In genomic region chr17:282000-282911, GRCh38 we compare ENCODE assay signal across 1 cellular context.
TF ChIP-seq lines count a peak whose summit lies in the region.

No MANE protein-coding gene starts in this region.

TF ChIP-seq in HepG2, 621 proteins besides CTCF, POLR2A, EP300 and RAD21 (continued from another document and continues in another):
- TF ChIP-seq SRSF4 (IDR thresholded peaks at IDR 0.05; ENCODE audit: low read depth, low read length, poor library complexity, severe bottlenecking) (no peak), RARA (CRISPR knock-in tag; IDR thresholded peaks at IDR 0.05) (no peak), SNAPC2 (CRISPR knock-in tag; IDR thresholded peaks at IDR 0.05) (no peak), DZIP1 (CRISPR knock-in tag; IDR thresholded peaks at IDR 0.05) (no peak), ZNF180 (CRISPR knock-in tag; IDR thresholded peaks at IDR 0.05; ENCODE audit: borderline replicate concordance, low read depth) (no peak), ZNF10 (CRISPR knock-in tag; IDR thresholded peaks at IDR 0.05; ENCODE audit: borderline replicate concordance, low read depth) (no peak), ZNF556 (CRISPR knock-in tag; IDR thresholded peaks at IDR 0.05; ENCODE audit: borderline replicate concordance) (no peak), ATF1 (CRISPR knock-in tag; IDR thresholded peaks at IDR 0.05) (no peak), SPEN (CRISPR knock-in tag; IDR thresholded peaks at IDR 0.05; ENCODE audit: low read depth) (no peak; the same call in 1 of the 2 replicates), PRDM10 (CRISPR knock-in tag; IDR thresholded peaks at IDR 0.05; ENCODE audit: low read depth) (peak; percentile 74; the same call in 1 of the 2 replicates), ZNF574 (CRISPR knock-in tag; IDR thresholded peaks at IDR 0.05) (peak; percentile 43; the same call in 1 of the 2 replicates), ZNF282 (IDR thresholded peaks at IDR 0.05; ENCODE audit: partially characterized antibody) (no peak), TERF1 (CRISPR knock-in tag; IDR thresholded peaks at IDR 0.05) (no peak), AKAP8 (CRISPR knock-in tag; IDR thresholded peaks at IDR 0.05) (no peak), PAF1 (CRISPR knock-in tag; IDR thresholded peaks at IDR 0.05) (no peak), BRCA1 (CRISPR knock-in tag; IDR thresholded peaks at IDR 0.05) (no peak), ZNF563 (CRISPR knock-in tag; IDR thresholded peaks at IDR 0.05) (no peak), TFDP1 (CRISPR knock-in tag; IDR thresholded peaks at IDR 0.05; ENCODE audit: borderline replicate concordance) (no peak), MTA1 (CRISPR knock-in tag; IDR thresholded peaks at IDR 0.05; ENCODE audit: borderline replicate concordance) (no peak), DMAP1 (CRISPR knock-in tag; IDR thresholded peaks at IDR 0.05) (0 out of 2 replicates have a peak, but pooled peaks have one; percentile 20), MAFF (IDR thresholded peaks at IDR 0.05; ENCODE audit: low read depth, low read length) (no peak), ZNF550 (CRISPR knock-in tag; IDR thresholded peaks at IDR 0.05; ENCODE audit: borderline replicate concordance) (no peak), HOXA3 (CRISPR knock-in tag; IDR thresholded peaks at IDR 0.05) (peak; percentile 74; the same call in 1 of the 2 replicates), E2F1 (CRISPR knock-in tag; IDR thresholded peaks at IDR 0.05) (no peak), ZNF446 (CRISPR knock-in tag; IDR thresholded peaks at IDR 0.05) (no peak), POLR2G (IDR thresholded peaks at IDR 0.05; ENCODE audit: low read depth, low read length) (no peak), ZFY (CRISPR knock-in tag; IDR thresholded peaks at IDR 0.05) (peak; percentile 72), ZNF878 (CRISPR knock-in tag; IDR thresholded peaks at IDR 0.05) (no peak), ZNF329 (CRISPR knock-in tag; IDR thresholded peaks at IDR 0.05; ENCODE audit: low read depth) (no peak), CBX5 (CRISPR knock-in tag; IDR thresholded peaks at IDR 0.05; ENCODE audit: borderline replicate concordance) (no peak; the same call in 1 of the 2 replicates), XBP1 (CRISPR knock-in tag; IDR thresholded peaks at IDR 0.05) (no peak), ZNF333 (CRISPR knock-in tag; IDR thresholded peaks at IDR 0.05; ENCODE audit: borderline replicate concordance) (no peak), GATAD2A (CRISPR knock-in tag; IDR thresholded peaks at IDR 0.05) (peak; percentile 83), ZNF761 (CRISPR knock-in tag; conservative IDR thresholded peaks at IDR 0.05) (no peak), ERF (CRISPR knock-in tag; IDR thresholded peaks at IDR 0.05) (no peak), MYPOP (CRISPR knock-in tag; IDR thresholded peaks at IDR 0.05) (no peak), RBFOX2 (IDR thresholded peaks at IDR 0.05; ENCODE audit: low read depth, low read length) (no peak), ZNF7 (CRISPR knock-in tag; IDR thresholded peaks at IDR 0.05) (no peak), TBP (CRISPR knock-in tag; IDR thresholded peaks at IDR 0.05) (no peak), SP1 (IDR thresholded peaks at IDR 0.05) (no peak), SP1 (CRISPR knock-in tag; IDR thresholded peaks at IDR 0.05) (no peak), DNMT1 (CRISPR knock-in tag; IDR thresholded peaks at IDR 0.05) (no peak), MIER2 (CRISPR knock-in tag; IDR thresholded peaks at IDR 0.05) (no peak), ZNF652 (CRISPR knock-in tag; IDR thresholded peaks at IDR 0.05; ENCODE audit: borderline replicate concordance, low read depth) (no peak), ZFP36L1 (CRISPR knock-in tag; IDR thresholded peaks at IDR 0.05) (no peak), HDAC2 (CRISPR knock-in tag; IDR thresholded peaks at IDR 0.05) (no peak), SIX4 (CRISPR knock-in tag; IDR thresholded peaks at IDR 0.05) (no peak), MBNL3 (CRISPR knock-in tag; conservative IDR thresholded peaks at IDR 0.05) (no peak), HMGXB3 (CRISPR knock-in tag; IDR thresholded peaks at IDR 0.05; ENCODE audit: borderline replicate concordance) (no peak), SRSF1 (optimal IDR thresholded peaks at IDR 0.05; ENCODE audit: low read depth, low read length) (no peak), ZNF3 (CRISPR knock-in tag; IDR thresholded peaks at IDR 0.05) (no peak), POLR2AphosphoS2 (IDR thresholded peaks at IDR 0.05; ENCODE audit: low read depth, low read length) (no peak), ZSCAN25 (CRISPR knock-in tag; IDR thresholded peaks at IDR 0.05) (no peak), ZNF670 (CRISPR knock-in tag; IDR thresholded peaks at IDR 0.05; ENCODE audit: borderline replicate concordance) (no peak)
